ENCODE assay signal across 1 cellular context in the genomic region with DNA sequence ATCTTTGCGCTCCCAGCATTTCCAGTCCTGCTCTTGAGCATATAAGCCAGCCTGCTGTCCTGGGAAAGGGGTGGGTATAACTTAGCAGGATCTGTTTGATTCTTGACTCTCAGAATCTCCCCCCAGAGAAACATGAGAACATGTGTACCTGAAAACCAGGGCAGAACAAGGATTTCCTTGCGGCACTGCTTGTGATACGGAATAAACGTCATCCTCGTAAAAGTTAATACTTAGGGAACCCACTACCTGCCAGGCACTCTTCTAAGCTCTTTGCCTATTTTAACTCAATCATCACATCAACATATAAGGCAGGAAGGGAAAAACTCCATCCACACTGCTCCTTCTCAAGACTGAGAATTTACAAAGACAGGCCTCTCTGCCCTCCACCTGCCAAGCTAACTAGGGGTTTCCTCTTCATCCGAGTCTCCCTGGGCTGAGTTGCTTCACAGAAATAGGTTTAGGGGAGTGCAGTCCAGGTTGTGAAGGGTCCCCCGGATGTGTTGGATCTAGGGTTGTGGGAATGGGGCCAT.
TF ChIP-seq lines count a peak whose summit lies in the region.

No MANE protein-coding gene starts in this region.

TF ChIP-seq in GM23338, 12 proteins besides CTCF, POLR2A, EP300 and RAD21 (continued from another document):
- TF ChIP-seq, protein P1, sequence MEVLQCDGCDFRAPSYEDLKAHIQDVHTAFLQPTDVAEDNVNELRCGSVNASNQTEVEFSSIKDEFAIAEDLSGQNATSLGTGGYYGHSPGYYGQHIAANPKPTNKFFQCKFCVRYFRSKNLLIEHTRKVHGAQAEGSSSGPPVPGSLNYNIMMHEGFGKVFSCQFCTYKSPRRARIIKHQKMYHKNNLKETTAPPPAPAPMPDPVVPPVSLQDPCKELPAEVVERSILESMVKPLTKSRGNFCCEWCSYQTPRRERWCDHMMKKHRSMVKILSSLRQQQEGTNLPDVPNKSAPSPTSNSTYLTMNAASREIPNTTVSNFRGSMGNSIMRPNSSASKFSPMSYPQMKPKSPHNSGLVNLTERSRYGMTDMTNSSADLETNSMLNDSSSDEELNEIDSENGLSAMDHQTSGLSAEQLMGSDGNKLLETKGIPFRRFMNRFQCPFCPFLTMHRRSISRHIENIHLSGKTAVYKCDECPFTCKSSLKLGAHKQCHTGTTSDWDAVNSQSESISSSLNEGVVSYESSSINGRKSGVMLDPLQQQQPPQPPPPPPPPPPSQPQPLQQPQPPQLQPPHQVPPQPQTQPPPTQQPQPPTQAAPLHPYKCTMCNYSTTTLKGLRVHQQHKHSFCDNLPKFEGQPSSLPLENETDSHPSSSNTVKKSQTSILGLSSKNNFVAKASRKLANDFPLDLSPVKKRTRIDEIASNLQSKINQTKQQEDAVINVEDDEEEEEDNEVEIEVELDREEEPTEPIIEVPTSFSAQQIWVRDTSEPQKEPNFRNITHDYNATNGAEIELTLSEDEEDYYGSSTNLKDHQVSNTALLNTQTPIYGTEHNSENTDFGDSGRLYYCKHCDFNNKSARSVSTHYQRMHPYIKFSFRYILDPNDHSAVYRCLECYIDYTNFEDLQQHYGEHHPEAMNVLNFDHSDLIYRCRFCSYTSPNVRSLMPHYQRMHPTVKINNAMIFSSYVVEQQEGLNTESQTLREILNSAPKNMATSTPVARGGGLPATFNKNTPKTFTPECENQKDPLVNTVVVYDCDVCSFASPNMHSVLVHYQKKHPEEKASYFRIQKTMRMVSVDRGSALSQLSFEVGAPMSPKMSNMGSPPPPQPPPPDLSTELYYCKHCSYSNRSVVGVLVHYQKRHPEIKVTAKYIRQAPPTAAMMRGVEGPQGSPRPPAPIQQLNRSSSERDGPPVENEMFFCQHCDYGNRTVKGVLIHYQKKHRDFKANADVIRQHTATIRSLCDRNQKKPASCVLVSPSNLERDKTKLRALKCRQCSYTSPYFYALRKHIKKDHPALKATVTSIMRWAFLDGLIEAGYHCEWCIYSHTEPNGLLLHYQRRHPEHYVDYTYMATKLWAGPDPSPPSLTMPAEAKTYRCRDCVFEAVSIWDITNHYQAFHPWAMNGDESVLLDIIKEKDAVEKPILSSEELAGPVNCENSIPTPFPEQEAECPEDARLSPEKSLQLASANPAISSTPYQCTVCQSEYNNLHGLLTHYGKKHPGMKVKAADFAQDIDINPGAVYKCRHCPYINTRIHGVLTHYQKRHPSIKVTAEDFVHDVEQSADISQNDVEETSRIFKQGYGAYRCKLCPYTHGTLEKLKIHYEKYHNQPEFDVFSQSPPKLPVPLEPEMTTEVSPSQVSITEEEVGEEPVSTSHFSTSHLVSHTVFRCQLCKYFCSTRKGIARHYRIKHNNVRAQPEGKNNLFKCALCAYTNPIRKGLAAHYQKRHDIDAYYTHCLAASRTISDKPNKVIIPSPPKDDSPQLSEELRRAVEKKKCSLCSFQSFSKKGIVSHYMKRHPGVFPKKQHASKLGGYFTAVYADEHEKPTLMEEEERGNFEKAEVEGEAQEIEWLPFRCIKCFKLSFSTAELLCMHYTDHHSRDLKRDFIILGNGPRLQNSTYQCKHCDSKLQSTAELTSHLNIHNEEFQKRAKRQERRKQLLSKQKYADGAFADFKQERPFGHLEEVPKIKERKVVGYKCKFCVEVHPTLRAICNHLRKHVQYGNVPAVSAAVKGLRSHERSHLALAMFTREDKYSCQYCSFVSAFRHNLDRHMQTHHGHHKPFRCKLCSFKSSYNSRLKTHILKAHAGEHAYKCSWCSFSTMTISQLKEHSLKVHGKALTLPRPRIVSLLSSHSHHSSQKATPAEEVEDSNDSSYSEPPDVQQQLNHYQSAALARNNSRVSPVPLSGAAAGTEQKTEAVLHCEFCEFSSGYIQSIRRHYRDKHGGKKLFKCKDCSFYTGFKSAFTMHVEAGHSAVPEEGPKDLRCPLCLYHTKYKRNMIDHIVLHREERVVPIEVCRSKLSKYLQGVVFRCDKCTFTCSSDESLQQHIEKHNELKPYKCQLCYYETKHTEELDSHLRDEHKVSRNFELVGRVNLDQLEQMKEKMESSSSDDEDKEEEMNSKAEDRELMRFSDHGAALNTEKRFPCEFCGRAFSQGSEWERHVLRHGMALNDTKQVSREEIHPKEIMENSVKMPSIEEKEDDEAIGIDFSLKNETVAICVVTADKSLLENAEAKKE (CRISPR knock-in tag; IDR thresholded peaks at IDR 0.05) = no peak
- TF ChIP-seq STAT1 (IDR thresholded peaks at IDR 0.05; ENCODE audit: unreplicated experiment) = no peak
- TF ChIP-seq CREB1 (CRISPR knock-in tag; IDR thresholded peaks at IDR 0.05; ENCODE audit: low read depth) = no peak
- TF ChIP-seq JUNB (IDR thresholded peaks at IDR 0.05; ENCODE audit: unreplicated experiment) = no peak
- TF ChIP-seq, protein P2, sequence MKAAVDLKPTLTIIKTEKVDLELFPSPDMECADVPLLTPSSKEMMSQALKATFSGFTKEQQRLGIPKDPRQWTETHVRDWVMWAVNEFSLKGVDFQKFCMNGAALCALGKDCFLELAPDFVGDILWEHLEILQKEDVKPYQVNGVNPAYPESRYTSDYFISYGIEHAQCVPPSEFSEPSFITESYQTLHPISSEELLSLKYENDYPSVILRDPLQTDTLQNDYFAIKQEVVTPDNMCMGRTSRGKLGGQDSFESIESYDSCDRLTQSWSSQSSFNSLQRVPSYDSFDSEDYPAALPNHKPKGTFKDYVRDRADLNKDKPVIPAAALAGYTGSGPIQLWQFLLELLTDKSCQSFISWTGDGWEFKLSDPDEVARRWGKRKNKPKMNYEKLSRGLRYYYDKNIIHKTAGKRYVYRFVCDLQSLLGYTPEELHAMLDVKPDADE (IDR thresholded peaks at IDR 0.05) = no peak
- TF ChIP-seq ZNF114 (CRISPR knock-in tag; IDR thresholded peaks at IDR 0.05) = no peak
- TF ChIP-seq EZH2 (IDR thresholded peaks at IDR 0.05; ENCODE audit: low read depth, unreplicated experiment) = no peak
- TF ChIP-seq NANOG (IDR thresholded peaks at IDR 0.05; ENCODE audit: borderline replicate concordance) = no peak
